ENCODE assay signal across 1 cellular context in genomic region chr10:124740374-124741280, GRCh38.
TF ChIP-seq lines count a peak whose summit lies in the region.

No MANE protein-coding gene starts in this region.

TF ChIP-seq in H1, 55 proteins besides CTCF, POLR2A, EP300 and RAD21 (continued from another document):
- TF ChIP-seq POU5F1 (IDR thresholded peaks at IDR 0.05; ENCODE audit: low read depth, low read length) (no peak), E2F6 (IDR thresholded peaks at IDR 0.05) (peak; percentile 61), CHD1 (IDR thresholded peaks at IDR 0.05; ENCODE audit: low read depth, low read length) (no peak)
